8 cellular contexts compared by ENCODE assay signal in the genomic region with DNA sequence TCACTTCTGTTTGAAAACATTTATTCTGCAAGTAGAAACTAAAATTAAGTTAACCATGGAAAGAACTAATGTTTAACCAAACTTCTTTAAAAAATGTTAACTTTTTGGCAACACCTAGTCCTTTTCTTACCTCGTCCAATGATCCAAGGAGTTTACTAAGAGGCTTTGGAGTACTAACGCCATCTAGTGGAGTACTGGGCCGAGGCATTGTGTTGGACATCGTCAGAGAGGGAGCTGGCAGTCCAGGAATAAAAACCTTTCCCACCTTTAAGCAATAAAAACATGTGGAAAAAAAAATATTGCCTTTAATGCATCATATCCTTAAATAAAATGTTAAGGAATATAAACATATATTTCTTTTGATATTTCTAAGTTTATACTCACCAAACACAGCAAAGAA. TPM values are rescaled to one million over a fixed set of nuclear protein-coding genes. Genes with fewer than 3 reads are reported as not detected.
A peak's percentile ranks its signal among the peaks of the same experiment; 100 is the strongest.
DNase-seq lines count a peak whose midpoint lies in the region; ATAC-seq, FAIRE-seq and TF ChIP-seq lines count a peak whose summit lies in the region.
"Not testable (repeated sequence)": the region's sequence is repeated elsewhere in the genome, so short reads cannot be mapped to it uniquely, and the experiment has no call there.

No MANE protein-coding gene starts in this region.

- FAIRE-seq in TTC549 (lab: Jason Lieb, UNC) = peak; percentile 19
- FAIRE-seq in astrocyte (lab: Jason Lieb, UNC) = not testable (repeated sequence)

- H3K4me3 ChIP-seq in AG09309 (ENCODE audit: control insufficient read depth, low read depth, low read length); astrocyte (ENCODE audit: insufficient read depth, low read depth, low read length); lung: not testable (repeated sequence)

- H3K4me3 Mint-ChIP-seq in astrocyte (ENCODE audit: unreplicated experiment) = not testable (repeated sequence)

- not testable (repeated sequence) for H3K27ac Mint-ChIP-seq in astrocyte (ENCODE audit: unreplicated experiment)

- not testable (repeated sequence) for H3K27ac ChIP-seq in astrocyte (ENCODE audit: low read depth, low read length); lung (ENCODE audit: low read depth in 1 of 2, low read length in 1 of 2)

- not testable (repeated sequence) for H3K4me1 ChIP-seq in astrocyte (ENCODE audit: insufficient read depth, low read length); lung (ENCODE audit: control insufficient read depth in 2 of 2, insufficient read depth in 2 of 2, low read length in 2 of 2)

- H2AFZ ChIP-seq in astrocyte (ENCODE audit: low read depth, low read length) = not testable (repeated sequence)

- H3K79me2 ChIP-seq in astrocyte (ENCODE audit: insufficient read depth, low read length) = not testable (repeated sequence)

- in situ Hi-C loops in GM13976 (cut with MboI; ENCODE audit: low sequenced_read_pairs, unreplicated experiment) = not testable (repeated sequence)

- peak; percentile 58 for ATAC-seq in lung (ENCODE audit: insufficient read depth, low FRiP score)

- not testable (repeated sequence) for H3K27me3 Mint-ChIP-seq in astrocyte (ENCODE audit: low read depth, unreplicated experiment)

- not testable (repeated sequence) for H3K9me3 ChIP-seq in astrocyte (ENCODE audit: insufficient read depth, low read depth, low read length); lung (ENCODE audit: control insufficient read depth in 2 of 2, insufficient read depth in 1 of 2, low read length in 1 of 2)

- DNase-seq in AG09309 (ENCODE audit: low read depth); GM13976 (ENCODE audit: low spot score): not testable (repeated sequence)
- DNase-seq in NCI-H2171 treated with DMSO at 0.1 percent for 48 hours (lab: John Stamatoyannopoulos, UW) (peak; percentile 12), astrocyte (ENCODE audit: low read depth) (peak; percentile 6), fibroblast of peridontal ligament (ENCODE audit: extremely low read depth) (peak; percentile 38), lung (ENCODE audit: low spot score) (peak; percentile 33)
- DNase-seq in stimulated activated CD4-positive, alpha-beta T cell treated with anti-CD3 and anti-CD28 coated beads, Interleukin-1b, Interleukin-23, amount 100 ng/mL, for 48 hours = peak; percentile 10

- not testable (repeated sequence) for H3K9me3 Mint-ChIP-seq in astrocyte (ENCODE audit: unreplicated experiment)

- H3K4me1 Mint-ChIP-seq in astrocyte (ENCODE audit: low read depth, unreplicated experiment) = not testable (repeated sequence)

- not testable (repeated sequence) for H3K36me3 Mint-ChIP-seq in astrocyte (ENCODE audit: low read depth, unreplicated experiment)

- not testable (repeated sequence) for H3K36me3 ChIP-seq in astrocyte (ENCODE audit: insufficient read depth, low read length); lung (ENCODE audit: control insufficient read depth in 2 of 2, insufficient read depth in 2 of 2, low read length in 2 of 2)

- 26 to 36% methylated on average over 4 of the region's 4 CpGs for WGBS in lung, 2 donors

- not testable (repeated sequence) for H4K20me1 ChIP-seq in astrocyte (ENCODE audit: insufficient read depth, low read length)

- not testable (repeated sequence) for H3K4me2 ChIP-seq in astrocyte (ENCODE audit: low read length)

- not testable (repeated sequence) for H3K9ac ChIP-seq in astrocyte (ENCODE audit: low read length)

- TF ChIP-seq CTCF in AG09309 (IDR thresholded peaks at IDR 0.05; ENCODE audit: control insufficient read depth, insufficient read depth, low read depth, low read length, missing control alignments) (peak; percentile 47), GM13976 (IDR thresholded peaks at IDR 0.05; ENCODE audit: borderline replicate concordance, control extremely low read depth, extremely low read depth, insufficient read depth, missing control alignments) (peak; percentile 18), astrocyte (IDR thresholded peaks at IDR 0.05; ENCODE audit: insufficient read depth, low read depth, low read length) (peak; percentile 28)
- not testable (repeated sequence) for TF ChIP-seq CTCF in lung (IDR thresholded peaks at IDR 0.05; ENCODE audit: control extremely low read depth, extremely low read depth)

- not testable (repeated sequence) for H3K27me3 ChIP-seq in astrocyte (ENCODE audit: insufficient read depth, low read length); lung (ENCODE audit: control insufficient read depth, insufficient read depth)

RNA-seq across cellular contexts. Expression of gene ANAPC1, which starts 33.3 kb away (rescaled TPM):
- total RNA-seq in astrocyte = 40.0 and 40.7 TPM in 2 replicates
- total RNA-seq in lung = 10 to 100 TPM; 36.3 to 64.4 TPM
- polyA plus RNA-seq in lung = 1 to 10 TPM; 6.6 to 9.0 TPM

RNA-seq across cellular contexts. Expression of gene MERTK, which starts 47.8 kb away (rescaled TPM):
- total RNA-seq in astrocyte = 5.1 and 6.5 TPM in 2 replicates
- 10 to 100 TPM; 20.2 to 24.7 TPM for total RNA-seq in lung
- polyA plus RNA-seq in lung = 10 to 100 TPM in 1 of 2 donors, 1 to 10 TPM in 1; 5.5 to 33.1 TPM
